In the genomic region with DNA sequence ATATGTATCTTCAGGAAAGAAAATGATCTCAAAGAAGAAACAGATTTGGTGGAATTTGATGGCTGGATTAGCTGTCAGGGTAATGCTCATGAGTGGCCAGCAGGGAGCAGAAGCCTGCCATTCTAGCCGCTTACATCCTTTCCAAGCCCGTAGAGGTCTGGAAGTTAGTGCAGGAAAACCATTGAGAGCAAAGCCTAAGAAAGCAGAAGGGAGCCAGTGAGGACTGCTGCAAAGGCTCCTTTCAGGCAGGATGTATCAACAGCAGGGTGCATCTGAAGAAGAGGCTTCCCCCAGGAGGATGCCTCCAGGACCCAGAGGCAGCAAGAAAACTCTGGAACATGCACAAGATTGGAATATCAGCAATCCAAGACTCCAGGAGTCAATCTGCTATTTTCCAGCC, we compare ENCODE assay signal across 9 cellular contexts. TPM values are rescaled to one million over a fixed set of nuclear protein-coding genes. Genes with fewer than 3 reads are reported as not detected.
A peak's percentile ranks its signal among the peaks of the same experiment; 100 is the strongest.
DNase-seq lines count a peak whose midpoint lies in the region; ATAC-seq and TF ChIP-seq lines count a peak whose summit lies in the region.
"Had no signal": no experiment of that assay in that cellular context is flagged by ENCODE, and none has a peak within 500 bp of the region (broad histone marks: within the 10 kb centered on the region; RNA-seq: fewer than 3 reads in every experiment).

No MANE protein-coding gene starts in this region.

- no peak overlapping the region for H2AFZ ChIP-seq in fibroblast of lung (ENCODE audit: low read length)

- peak overlapping the region in 6 of 7 donors; percentile 20 to 88 (median 58) for H3K27ac Mint-ChIP-seq in CD4-positive, alpha-beta memory T cell
- peak overlapping the region in 9 of 10 donors; percentile 81 to 95 (median 93) for H3K27ac Mint-ChIP-seq in naive thymus-derived CD8-positive, alpha-beta T cell

- CTCF ChIA-PET in CD4-positive, alpha-beta memory T cell (lab: Charles Lee; ENCODE audit: partially characterized antibody) = interaction anchor here (0.7 to 12.1 kb wide), 43 partner anchors 8 to 499 kb away, joined by 3 to 394 read pairs (median 6); a partner anchor contains a TSS

- peak; percentile 21 to 69 for ATAC-seq in naive thymus-derived CD8-positive, alpha-beta T cell
- ATAC-seq in GM21381 (IDR thresholded peaks at IDR 0.05; ENCODE audit: unreplicated experiment) = no peak
- no peak for ATAC-seq in HG03139 (IDR thresholded peaks at IDR 0.05; ENCODE audit: unreplicated experiment)

- POLR2A ChIA-PET in CD4-positive, alpha-beta memory T cell (lab: Charles Lee; ENCODE audit: partially characterized antibody) = interaction anchor here (0.5 to 9.8 kb wide), 18 partner anchors 20 to 503 kb away, joined by 3 to 226 read pairs (median 8); a partner anchor contains a TSS
- POLR2A ChIA-PET in naive thymus-derived CD8-positive, alpha-beta T cell (lab: Charles Lee) = interaction anchor here (0.7 to 9.8 kb wide), 19 partner anchors 12 to 503 kb away, joined by 3 to 323 read pairs (median 8); a partner anchor contains a TSS

- no peak overlapping the region for H3K9ac ChIP-seq in fibroblast of lung (ENCODE audit: insufficient read depth, low read length)

- no peaks in the 10 kb centered on the region for H3K27me3 Mint-ChIP-seq in CD4-positive, alpha-beta memory T cell
- H3K27me3 Mint-ChIP-seq in naive thymus-derived CD8-positive, alpha-beta T cell = no peaks in the 10 kb centered on the region

- H3K9me3 Mint-ChIP-seq in CD4-positive, alpha-beta memory T cell = no peaks in the 10 kb centered on the region
- no peaks in the 10 kb centered on the region for H3K9me3 Mint-ChIP-seq in naive thymus-derived CD8-positive, alpha-beta T cell

- H3K36me3 ChIP-seq in CD4-positive, alpha-beta memory T cell (ENCODE audit: insufficient read depth, low read length) = no peaks in the 10 kb centered on the region
- H3K36me3 ChIP-seq in fibroblast of lung (ENCODE audit: control insufficient read depth, insufficient read depth, low read length) = no peaks in the 10 kb centered on the region

- no peaks in the 10 kb centered on the region for H3K27me3 ChIP-seq in CD4-positive, alpha-beta memory T cell (ENCODE audit: insufficient read depth, low read length)
- H3K27me3 ChIP-seq in fibroblast of lung (ENCODE audit: control insufficient read depth, insufficient read depth, low read length) = peaks cover 5% of the 10 kb centered on the region

- H3K9me3 ChIP-seq in CD4-positive, alpha-beta memory T cell (ENCODE audit: control insufficient read depth in 1 of 2, low read length in 2 of 2) = no peaks in the 10 kb centered on the region
- H3K9me3 ChIP-seq in fibroblast of lung (ENCODE audit: control insufficient read depth, insufficient read depth, low read depth, low read length) = no peaks in the 10 kb centered on the region

- TF ChIP-seq CTCF in fibroblast of lung (conservative IDR thresholded peaks at IDR 0.05 in 1 of 2, IDR thresholded peaks at IDR 0.05 in 1 of 2; ENCODE audit: low read depth in 1 of 2, low read length in 2 of 2) = peak; percentile 88 to 95

- peak in 3 of 5 donors; percentile 35 to 48 (median 43) for DNase-seq in CD4-positive, alpha-beta memory T cell
- DNase-seq in GOT3 (lab: John Stamatoyannopoulos, UW) (peak; percentile 2), NCI-H446 (lab: John Stamatoyannopoulos, UW) (peak; percentile 27 to 70), fibroblast of lung (ENCODE audit: low read depth in 2 of 2) (peak; percentile 65 to 85)
- peak; percentile 72 for DNase-seq in activated CD8-positive, alpha-beta memory T cell treated with anti-CD3 and anti-CD28 coated beads for 24 hours
- DNase-seq in naive thymus-derived CD8-positive, alpha-beta T cell = peak in 8 of 10 donors; percentile 11 to 64 (median 36)

- peak overlapping the region in 6 of 8 donors; percentile 8 to 77 (median 54) for H3K4me3 Mint-ChIP-seq in CD4-positive, alpha-beta memory T cell
- peak overlapping the region; percentile 19 to 79 (median 58) for H3K4me3 Mint-ChIP-seq in naive thymus-derived CD8-positive, alpha-beta T cell

- intact Hi-C loops in CD4-positive, alpha-beta memory T cell (cut with micrococcal nuclease) = loop anchor here (1.0 to 2.0 kb wide), 9 partner anchors 17 to 503 kb away; a partner anchor contains a TSS

- no peaks in the 10 kb centered on the region for H3K36me3 Mint-ChIP-seq in CD4-positive, alpha-beta memory T cell
- H3K36me3 Mint-ChIP-seq in naive thymus-derived CD8-positive, alpha-beta T cell = no peaks in the 10 kb centered on the region

- no peak overlapping the region for H3K4me3 ChIP-seq in CD4-positive, alpha-beta memory T cell (ENCODE audit: low read length in 2 of 2)
- no peak overlapping the region for H3K4me3 ChIP-seq in fibroblast of lung (replicated peaks in 1 of 4; ENCODE audit: control extremely low read depth in 1 of 4, insufficient read depth in 1 of 4, low read depth in 3 of 4, low read length in 4 of 4)
- H3K4me3 ChIP-seq: skin epidermis had no signal

- H3K4me2 ChIP-seq in fibroblast of lung (ENCODE audit: extremely low read depth, insufficient read depth, low read length) = no peak overlapping the region

- H4K20me1 ChIP-seq in fibroblast of lung (ENCODE audit: control insufficient read depth, extremely low read depth, insufficient read depth, low read length) = no peaks in the 10 kb centered on the region

- peaks cover 23% of the 10 kb centered on the region for H3K4me1 ChIP-seq in CD4-positive, alpha-beta memory T cell (ENCODE audit: insufficient read depth, low read length)
- H3K4me1 ChIP-seq in fibroblast of lung (ENCODE audit: control insufficient read depth, extremely low read depth, insufficient read depth, low read length) = no peaks in the 10 kb centered on the region

- H3K27ac ChIP-seq in CD4-positive, alpha-beta memory T cell (ENCODE audit: low read depth, low read length) = no peak overlapping the region
- no peak overlapping the region for H3K27ac ChIP-seq in fibroblast of lung (ENCODE audit: insufficient read depth, low read length)
- H3K27ac ChIP-seq: skin epidermis had no signal

- no peaks in the 10 kb centered on the region for H3K79me2 ChIP-seq in fibroblast of lung (ENCODE audit: control insufficient read depth, insufficient read depth, low read length)

- H3K4me1 Mint-ChIP-seq in CD4-positive, alpha-beta memory T cell = peaks cover 13 to 20% (median 16%) of the 10 kb centered on the region in 4 donors
- peaks cover 16 to 30% (median 25%) of the 10 kb centered on the region in 4 donors for H3K4me1 Mint-ChIP-seq in naive thymus-derived CD8-positive, alpha-beta T cell

RNA-seq across cellular contexts. Expression of a gene that starts 22.9 kb away (rescaled TPM):
- 100 to 1,000 TPM; 335 to 364 TPM for total RNA-seq in CD4-positive, alpha-beta memory T cell
- 100 to 1,000 TPM; 119 to 136 TPM for polyA plus RNA-seq in CD4-positive, alpha-beta memory T cell
- 351 and 926 TPM in 2 replicates for total RNA-seq in fibroblast of lung
- 320 and 604 TPM in 2 replicates for polyA plus RNA-seq in fibroblast of lung
- 201 and 407 TPM in 2 replicates for polyA plus RNA-seq in fibroblast of lung (2012)
- polyA minus RNA-seq in fibroblast of lung (ENCODE audit: low replicate concordance) = 396 and 765 TPM in 2 replicates
- 100 to 1,000 TPM; 537 to 573 TPM for total RNA-seq in naive thymus-derived CD8-positive, alpha-beta T cell
- polyA plus RNA-seq in naive thymus-derived CD8-positive, alpha-beta T cell = 100 to 1,000 TPM; 243 to 356 (median 307) TPM

Comparison
In these comparisons a context has a peak if more than half of its experiments do, and no peak if none do; other contexts are left out.
1. DNase-seq: peak in every context shown above with its lines; median percentile 75 in fibroblast of lung; 72 in activated CD8-positive, alpha-beta memory T cell treated with anti-CD3 and anti-CD28 coated beads for 24 hours; 48 in NCI-H446; 43 in CD4-positive, alpha-beta memory T cell; 36 in naive thymus-derived CD8-positive, alpha-beta T cell; 2 in GOT3.
2. ATAC-seq: peak in naive thymus-derived CD8-positive, alpha-beta T cell (2 of 2); none in GM21381 (single experiment) and HG03139 (single experiment).